ENCODE assay signal across 7 cellular contexts in the genomic region with DNA sequence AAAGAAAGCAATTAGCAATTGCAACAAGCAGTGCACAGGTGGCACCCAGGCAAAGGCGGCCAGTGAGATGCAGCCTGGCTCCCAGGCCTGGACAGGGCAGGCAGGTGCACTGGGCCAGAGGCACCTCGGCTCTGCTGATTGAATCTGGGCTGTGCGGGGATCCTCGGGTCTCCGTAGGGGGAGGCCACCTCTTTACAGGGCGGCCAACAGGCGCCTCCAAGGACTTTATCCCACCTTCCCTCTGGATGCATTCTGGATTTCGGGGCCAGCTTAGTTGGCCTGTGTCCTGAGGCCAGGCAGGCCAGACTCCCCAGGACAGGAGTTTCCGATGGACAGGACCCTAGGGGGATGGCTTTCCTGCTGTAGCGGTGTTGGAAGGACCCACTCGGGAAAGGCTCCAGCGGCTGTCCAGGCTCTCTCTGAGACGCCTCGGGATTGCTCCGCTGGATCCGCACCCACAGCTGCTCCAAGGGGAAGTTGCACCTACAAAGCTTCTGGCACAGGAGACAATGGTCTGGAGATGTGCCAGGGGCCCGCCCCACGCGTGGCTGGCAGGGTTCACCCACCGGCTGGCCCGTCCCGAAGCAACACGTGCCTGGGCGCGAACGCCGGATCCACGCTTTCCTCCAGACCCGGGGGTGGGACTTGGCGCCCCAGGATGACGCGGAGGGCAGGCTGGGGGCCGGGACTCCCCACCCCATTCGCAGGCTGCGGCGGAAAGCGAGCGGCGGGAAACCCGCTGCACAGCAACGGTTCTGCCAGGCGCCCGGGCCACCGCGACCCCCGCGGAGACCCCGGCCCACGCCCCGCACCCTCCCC. TPM values are rescaled to one million over a fixed set of nuclear protein-coding genes. Genes with fewer than 3 reads are reported as not detected.
DNase-seq lines count a peak whose midpoint lies in the region; ATAC-seq, FAIRE-seq and TF ChIP-seq lines count a peak whose summit lies in the region.

No MANE protein-coding gene starts in this region.

- no peaks in the 10 kb centered on the region for H3K9me3 ChIP-seq in heart right ventricle

- no peak for TF ChIP-seq CTCF in heart right ventricle (IDR thresholded peaks at IDR 0.05)

- peaks cover 2% of the 10 kb centered on the region for H3K36me3 Mint-ChIP-seq in activated naive CD8-positive, alpha-beta T cell

- DNase-seq in GM18507 (ENCODE audit: extremely low spot score, insufficient read length, low read depth) (peak; percentile 87), HUDEP-2 (lab: John Stamatoyannopoulos, UW; ENCODE audit: unreplicated experiment in 76 of 76) (peak in 72 of 76 experiments; percentile 56 to 92 (median 83)), heart right ventricle (peak; percentile 77 to 83), posterior cingulate gyrus (peak in 9 of 10 donors; percentile 56 to 95 (median 68)), urothelium cell line (ENCODE audit: low spot score) (peak; percentile 84)

- H3K36me3 ChIP-seq in heart right ventricle: peaks cover 0 to 2% (median 0%) of the 10 kb centered on the region in 9 donors

- H3K27ac Mint-ChIP-seq in activated naive CD8-positive, alpha-beta T cell: peak overlapping the region; percentile 88

- intact Hi-C loops in heart right ventricle (cut with DNase I): loop anchor here in 1 of 10 donors (1.0 kb wide), 1 partner anchor 61 kb away; no protein-coding TSS in a partner anchor
- intact Hi-C loops in posterior cingulate gyrus (cut with DNase I): no loop called here

- WGBS in heart right ventricle, 2 donors: 14 to 16% methylated on average over 45 to 49 of the region's 50 CpGs

- H3K9me3 Mint-ChIP-seq in activated naive CD8-positive, alpha-beta T cell (ENCODE audit: low read depth): no peaks in the 10 kb centered on the region

- FAIRE-seq in GM18507 (lab: Jason Lieb, UNC) (peak; percentile 71), urothelium cell line (lab: Jason Lieb, UNC) (no peak)

- peak overlapping the region; percentile 21 to 67 (median 61) for H3K4me3 ChIP-seq in heart right ventricle

- peak overlapping the region; percentile 89 for H3K4me3 Mint-ChIP-seq in activated naive CD8-positive, alpha-beta T cell

- no peaks in the 10 kb centered on the region for H3K27me3 ChIP-seq in heart right ventricle

- peaks cover 11% of the 10 kb centered on the region for H3K4me1 Mint-ChIP-seq in activated naive CD8-positive, alpha-beta T cell (ENCODE audit: low read depth)

- peak overlapping the region in 4 of 10 donors; percentile 5 to 82 (median 40) for H3K27ac ChIP-seq in heart right ventricle

- no peaks in the 10 kb centered on the region for H3K27me3 Mint-ChIP-seq in activated naive CD8-positive, alpha-beta T cell

- ATAC-seq in SK-N-SH treated with all-trans-retinoic acid at 6 μM for 48 hours (peak; percentile 79), heart right ventricle (peak; percentile 52 to 88 (median 75))

- H3K4me1 ChIP-seq in heart right ventricle: peaks cover 0 to 17% (median 9%) of the 10 kb centered on the region in 9 donors

TF ChIP-seq in SK-N-SH treated with all-trans-retinoic acid at 6 μM for 48 hours, 23 proteins besides CTCF, POLR2A, EP300 and RAD21:
- TF ChIP-seq BACH2 (CRISPR knock-in tag; IDR thresholded peaks at IDR 0.05; ENCODE audit: borderline replicate concordance): no peak
- no peak for TF ChIP-seq ZC3H10 (CRISPR knock-in tag; IDR thresholded peaks at IDR 0.05)
- no peak for TF ChIP-seq TCF4 (CRISPR knock-in tag; IDR thresholded peaks at IDR 0.05; ENCODE audit: borderline replicate concordance)
- TF ChIP-seq, protein P1, sequence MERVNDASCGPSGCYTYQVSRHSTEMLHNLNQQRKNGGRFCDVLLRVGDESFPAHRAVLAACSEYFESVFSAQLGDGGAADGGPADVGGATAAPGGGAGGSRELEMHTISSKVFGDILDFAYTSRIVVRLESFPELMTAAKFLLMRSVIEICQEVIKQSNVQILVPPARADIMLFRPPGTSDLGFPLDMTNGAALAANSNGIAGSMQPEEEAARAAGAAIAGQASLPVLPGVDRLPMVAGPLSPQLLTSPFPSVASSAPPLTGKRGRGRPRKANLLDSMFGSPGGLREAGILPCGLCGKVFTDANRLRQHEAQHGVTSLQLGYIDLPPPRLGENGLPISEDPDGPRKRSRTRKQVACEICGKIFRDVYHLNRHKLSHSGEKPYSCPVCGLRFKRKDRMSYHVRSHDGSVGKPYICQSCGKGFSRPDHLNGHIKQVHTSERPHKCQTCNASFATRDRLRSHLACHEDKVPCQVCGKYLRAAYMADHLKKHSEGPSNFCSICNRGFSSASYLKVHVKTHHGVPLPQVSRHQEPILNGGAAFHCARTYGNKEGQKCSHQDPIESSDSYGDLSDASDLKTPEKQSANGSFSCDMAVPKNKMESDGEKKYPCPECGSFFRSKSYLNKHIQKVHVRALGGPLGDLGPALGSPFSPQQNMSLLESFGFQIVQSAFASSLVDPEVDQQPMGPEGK (CRISPR knock-in tag; IDR thresholded peaks at IDR 0.05; ENCODE audit: borderline replicate concordance): no peak
- no peak for TF ChIP-seq ISL1 (CRISPR knock-in tag; IDR thresholded peaks at IDR 0.05)
- TF ChIP-seq ZFP30 (CRISPR knock-in tag; IDR thresholded peaks at IDR 0.05): no peak
- TF ChIP-seq ESRRG (CRISPR knock-in tag; IDR thresholded peaks at IDR 0.05): no peak
- TF ChIP-seq, protein P2, sequence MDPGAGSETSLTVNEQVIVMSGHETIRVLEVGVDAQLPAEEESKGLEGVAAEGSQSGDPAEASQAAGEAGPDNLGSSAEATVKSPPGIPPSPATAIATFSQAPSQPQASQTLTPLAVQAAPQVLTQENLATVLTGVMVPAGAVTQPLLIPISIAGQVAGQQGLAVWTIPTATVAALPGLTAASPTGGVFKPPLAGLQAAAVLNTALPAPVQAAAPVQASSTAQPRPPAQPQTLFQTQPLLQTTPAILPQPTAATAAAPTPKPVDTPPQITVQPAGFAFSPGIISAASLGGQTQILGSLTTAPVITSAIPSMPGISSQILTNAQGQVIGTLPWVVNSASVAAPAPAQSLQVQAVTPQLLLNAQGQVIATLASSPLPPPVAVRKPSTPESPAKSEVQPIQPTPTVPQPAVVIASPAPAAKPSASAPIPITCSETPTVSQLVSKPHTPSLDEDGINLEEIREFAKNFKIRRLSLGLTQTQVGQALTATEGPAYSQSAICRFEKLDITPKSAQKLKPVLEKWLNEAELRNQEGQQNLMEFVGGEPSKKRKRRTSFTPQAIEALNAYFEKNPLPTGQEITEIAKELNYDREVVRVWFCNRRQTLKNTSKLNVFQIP (CRISPR knock-in tag; IDR thresholded peaks at IDR 0.05; ENCODE audit: borderline replicate concordance, low read depth): no peak
- no peak for TF ChIP-seq TOX (CRISPR knock-in tag; IDR thresholded peaks at IDR 0.05; ENCODE audit: borderline replicate concordance)
- TF ChIP-seq ZNF8 (CRISPR knock-in tag; IDR thresholded peaks at IDR 0.05): no peak
- no peak for TF ChIP-seq PPARA (CRISPR knock-in tag; IDR thresholded peaks at IDR 0.05; ENCODE audit: borderline replicate concordance)
- no peak for TF ChIP-seq ZNF70 (CRISPR knock-in tag; IDR thresholded peaks at IDR 0.05)
- TF ChIP-seq, protein P3, sequence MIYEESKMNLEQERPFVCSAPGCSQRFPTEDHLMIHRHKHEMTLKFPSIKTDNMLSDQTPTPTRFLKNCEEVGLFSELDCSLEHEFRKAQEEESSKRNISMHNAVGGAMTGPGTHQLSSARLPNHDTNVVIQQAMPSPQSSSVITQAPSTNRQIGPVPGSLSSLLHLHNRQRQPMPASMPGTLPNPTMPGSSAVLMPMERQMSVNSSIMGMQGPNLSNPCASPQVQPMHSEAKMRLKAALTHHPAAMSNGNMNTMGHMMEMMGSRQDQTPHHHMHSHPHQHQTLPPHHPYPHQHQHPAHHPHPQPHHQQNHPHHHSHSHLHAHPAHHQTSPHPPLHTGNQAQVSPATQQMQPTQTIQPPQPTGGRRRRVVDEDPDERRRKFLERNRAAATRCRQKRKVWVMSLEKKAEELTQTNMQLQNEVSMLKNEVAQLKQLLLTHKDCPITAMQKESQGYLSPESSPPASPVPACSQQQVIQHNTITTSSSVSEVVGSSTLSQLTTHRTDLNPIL (CRISPR knock-in tag; IDR thresholded peaks at IDR 0.05; ENCODE audit: low read depth): no peak
- no peak for TF ChIP-seq SNAI2 (CRISPR knock-in tag; IDR thresholded peaks at IDR 0.05)
- TF ChIP-seq ARNTL (CRISPR knock-in tag; IDR thresholded peaks at IDR 0.05; ENCODE audit: borderline replicate concordance, low read depth): no peak
- TF ChIP-seq CSDC2 (CRISPR knock-in tag; IDR thresholded peaks at IDR 0.05): no peak
- TF ChIP-seq, protein P4, sequence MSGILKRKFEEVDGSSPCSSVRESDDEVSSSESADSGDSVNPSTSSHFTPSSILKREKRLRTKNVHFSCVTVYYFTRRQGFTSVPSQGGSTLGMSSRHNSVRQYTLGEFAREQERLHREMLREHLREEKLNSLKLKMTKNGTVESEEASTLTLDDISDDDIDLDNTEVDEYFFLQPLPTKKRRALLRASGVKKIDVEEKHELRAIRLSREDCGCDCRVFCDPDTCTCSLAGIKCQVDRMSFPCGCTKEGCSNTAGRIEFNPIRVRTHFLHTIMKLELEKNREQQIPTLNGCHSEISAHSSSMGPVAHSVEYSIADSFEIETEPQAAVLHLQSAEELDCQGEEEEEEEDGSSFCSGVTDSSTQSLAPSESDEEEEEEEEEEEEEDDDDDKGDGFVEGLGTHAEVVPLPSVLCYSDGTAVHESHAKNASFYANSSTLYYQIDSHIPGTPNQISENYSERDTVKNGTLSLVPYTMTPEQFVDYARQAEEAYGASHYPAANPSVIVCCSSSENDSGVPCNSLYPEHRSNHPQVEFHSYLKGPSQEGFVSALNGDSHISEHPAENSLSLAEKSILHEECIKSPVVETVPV (CRISPR knock-in tag; IDR thresholded peaks at IDR 0.05): no peak
- TF ChIP-seq ZFP3 (CRISPR knock-in tag; IDR thresholded peaks at IDR 0.05): no peak

RNA-seq across cellular contexts. Expression of a gene that starts 0.8 kb away (rescaled TPM):
- 1 to 10 TPM; 1.5 to 8.5 (median 3.5) TPM for total RNA-seq in heart right ventricle
- polyA plus RNA-seq in heart right ventricle: 1 to 10 TPM; 3.8 to 7.2 TPM
